Comparison of ENCODE assay signal across 12 cellular contexts in the genomic region with DNA sequence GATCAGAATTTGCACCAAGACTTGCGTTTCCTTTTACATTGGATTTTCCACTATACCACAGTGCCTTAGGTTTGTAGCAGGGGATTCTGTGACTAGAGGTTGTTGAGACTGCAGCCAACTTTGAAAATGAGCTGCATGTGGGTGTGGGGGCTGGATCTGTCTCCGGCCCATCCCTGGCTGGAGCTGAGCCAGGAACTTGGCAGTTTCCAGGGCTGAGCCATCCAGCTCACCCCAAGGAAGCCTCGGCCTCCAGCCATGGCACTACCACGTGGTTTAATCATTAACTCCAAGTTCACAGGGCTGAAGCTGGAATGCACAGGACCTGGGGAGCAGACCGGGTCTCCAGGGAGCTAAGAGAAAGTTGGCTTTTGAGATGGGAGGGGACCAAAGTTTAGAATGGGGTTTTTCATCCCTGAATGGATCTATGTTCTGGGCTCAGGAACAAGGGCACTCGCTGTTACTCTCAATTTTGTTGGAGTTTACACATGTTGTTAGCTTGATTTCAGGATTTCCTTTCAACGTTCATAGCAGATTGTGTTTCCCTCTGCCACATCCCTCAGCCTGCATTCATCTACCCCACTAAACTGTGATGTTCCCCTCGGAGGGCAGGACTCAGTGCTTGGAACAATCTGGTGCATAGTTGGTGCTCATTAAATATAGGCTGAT. TPM values are rescaled to one million over a fixed set of nuclear protein-coding genes. Genes with fewer than 3 reads are reported as not detected.
DNase-seq lines count a peak whose midpoint lies in the region; ATAC-seq and TF ChIP-seq lines count a peak whose summit lies in the region.
"Had no signal": no experiment of that assay in that cellular context is flagged by ENCODE, and none has a peak within 500 bp of the region (broad histone marks: within the 10 kb centered on the region; RNA-seq: fewer than 3 reads in every experiment).

No MANE protein-coding gene starts in this region.

- H3K4me2 ChIP-seq in IMR-90 (ENCODE audit: low read depth, low read length): peak overlapping the region; percentile 29; the same call in 1 of the 2 replicates

- no peak for TF ChIP-seq RAD21 in IMR-90 (IDR thresholded peaks at IDR 0.05; ENCODE audit: low read length)

- POLR2A ChIA-PET in IMR-90 (lab: Charles Lee; ENCODE audit: unreplicated experiment): no interaction called here

- peak overlapping the region; percentile 45; the same call in 1 of the 2 replicates for H3K56ac ChIP-seq in IMR-90 (ENCODE audit: extremely low read depth, insufficient read depth, low read length)

- DNase-seq in Ammon's horn (ENCODE audit: low spot score) (peak; percentile 54), IMR-90 (peak; percentile 72), epithelial cell of proximal tubule (ENCODE audit: low read depth) (peak; percentile 84), mucosa of gallbladder (ENCODE audit: low spot score) (peak; percentile 72), T1000 (lab: John Stamatoyannopoulos, UW) (no peak), NCI-H2171 treated with DMSO at 0.1 percent for 48 hours (lab: John Stamatoyannopoulos, UW) (no peak), SHP77 (lab: John Stamatoyannopoulos, UW) (no peak)
- DNase-seq in activated effector memory CD4-positive, alpha-beta T cell treated with Interleukin-2 at 50 U/mL for 16 hours: no peak
- DNase-seq: NCI-H2029 treated with DMSO at 0.1 percent for 48 hours; stimulated activated CD8-positive, alpha-beta memory T cell treated with anti-CD3 and anti-CD28 coated beads, Interleukin-4, amount 100 ng/mL, for 48 hours had no signal

- peaks cover 11% of the 10 kb centered on the region; the same call in 1 of the 2 replicates for H3K4me1 ChIP-seq in IMR-90 (ENCODE audit: control insufficient read depth, insufficient read depth, low read length)

- TF ChIP-seq CTCF in IMR-90 (conservative IDR thresholded peaks at IDR 0.05; ENCODE audit: low read depth, low read length) (no peak), epithelial cell of proximal tubule (conservative IDR thresholded peaks at IDR 0.05; ENCODE audit: low read depth, low read length) (no peak)

- H4K20me1 ChIP-seq in IMR-90 (ENCODE audit: insufficient read depth, low read length): no peaks in the 10 kb centered on the region

- H2BK5ac ChIP-seq in IMR-90 (ENCODE audit: low read depth, low read length, poor library complexity, severe bottlenecking): peak overlapping the region; percentile 30

- H3K23ac ChIP-seq in IMR-90 (ENCODE audit: low read depth, low read length): peak overlapping the region; percentile 11

- H2AK9ac ChIP-seq in IMR-90 (replicated peaks; ENCODE audit: low read depth, low read length, poor library complexity): peak overlapping the region; percentile 17

- peaks cover 4% of the 10 kb centered on the region; the same call in 1 of the 2 replicates for H3K9me1 ChIP-seq in IMR-90 (ENCODE audit: insufficient read depth, low read length)

- H3K79me1 ChIP-seq in IMR-90 (ENCODE audit: low read depth in 1 of 2, low read length in 2 of 2): no peaks in the 10 kb centered on the region

- H3K9ac ChIP-seq in IMR-90 (ENCODE audit: low read depth, low read length): no peak overlapping the region

- in situ Hi-C loops in IMR-90 (cut with MboI; ENCODE audit: low sequenced_read_pairs): no loop called here

- peak overlapping the region in 1 of 2 experiments; percentile 65; a peak in 1 of 4 replicates for H4K8ac ChIP-seq in IMR-90 (ENCODE audit: low read depth in 2 of 2, low read length in 2 of 2)

- dilution Hi-C loops in IMR-90 (cut with HindIII; ENCODE audit: low sequenced_read_pairs, unreplicated experiment): no loop called here

- BruUV-seq in IMR-90 (replicated peaks; lab: Mats Ljungman, UMichigan): no TSS peak

- H3K4me3 ChIP-seq in IMR-90 (ENCODE audit: insufficient read depth, low read depth, low read length) (no peak overlapping the region), epithelial cell of proximal tubule (ENCODE audit: low read depth, low read length) (no peak overlapping the region)

- H4K91ac ChIP-seq in IMR-90 (ENCODE audit: insufficient read depth, low read depth, low read length): peak overlapping the region; percentile 30; the same call in 1 of the 2 replicates

- peak overlapping the region; percentile 80 for H2BK20ac ChIP-seq in IMR-90 (ENCODE audit: low read depth, low read length)

- intact Hi-C loops in IMR-90 (cut with micrococcal nuclease): no loop called here

- TF ChIP-seq POLR2A in IMR-90 (IDR thresholded peaks at IDR 0.05; ENCODE audit: low read depth, low read length): no peak

- no peaks in the 10 kb centered on the region for H3K9me3 ChIP-seq in IMR-90 (ENCODE audit: control insufficient read depth, insufficient read depth, low read length)

- ATAC-seq in IMR-90 (ENCODE audit: low read depth): peak; percentile 81

- H2AK5ac ChIP-seq in IMR-90 (ENCODE audit: low read depth, low read length): peak overlapping the region; percentile 14; the same call in 1 of the 2 replicates

- peak overlapping the region; percentile 65 for H2AFZ ChIP-seq in IMR-90 (replicated peaks; ENCODE audit: low read length, poor library complexity)

- H3K18ac ChIP-seq in IMR-90 (ENCODE audit: low read depth, low read length): peak overlapping the region; percentile 72; the same call in 1 of the 2 replicates

- peak overlapping the region; percentile 86 for H3K4ac ChIP-seq in IMR-90 (ENCODE audit: low read depth, low read length)

- H2BK120ac ChIP-seq in IMR-90 (ENCODE audit: low read depth, low read length): peak overlapping the region; percentile 72

- WGBS in IMR-90 (ENCODE audit: extremely low coverage in 2 of 2, insufficient read length in 1 of 2), 2 experiments: no CpG with 5 or more reads among the region's 8 CpGs

- H3K36me3 ChIP-seq in IMR-90 (ENCODE audit: control insufficient read depth, insufficient read depth, low read length): no peaks in the 10 kb centered on the region

- H3K27ac ChIP-seq in IMR-90 (ENCODE audit: insufficient read depth, low read length): no peak overlapping the region

- H3K27me3 ChIP-seq in IMR-90 (ENCODE audit: control insufficient read depth, insufficient read depth, low read length): no peaks in the 10 kb centered on the region

- peak overlapping the region; percentile 26; the same call in 1 of the 2 replicates for H3K14ac ChIP-seq in IMR-90 (replicated peaks; ENCODE audit: low read depth, low read length)

- no peak overlapping the region for H4K5ac ChIP-seq in IMR-90 (ENCODE audit: low read depth, low read length)

- peak overlapping the region; percentile 83; the same call in 2 of the 3 replicates for H2BK15ac ChIP-seq in IMR-90 (ENCODE audit: low read depth, low read length)

- CTCF ChIA-PET in IMR-90 (lab: Yijun Ruan, JAX): no interaction called here

TF ChIP-seq in IMR-90, 13 proteins besides CTCF, POLR2A, EP300 and RAD21:
- no peak for TF ChIP-seq NFE2L2 (IDR thresholded peaks at IDR 0.05; ENCODE audit: low read depth, low read length)
- TF ChIP-seq, protein P1, sequence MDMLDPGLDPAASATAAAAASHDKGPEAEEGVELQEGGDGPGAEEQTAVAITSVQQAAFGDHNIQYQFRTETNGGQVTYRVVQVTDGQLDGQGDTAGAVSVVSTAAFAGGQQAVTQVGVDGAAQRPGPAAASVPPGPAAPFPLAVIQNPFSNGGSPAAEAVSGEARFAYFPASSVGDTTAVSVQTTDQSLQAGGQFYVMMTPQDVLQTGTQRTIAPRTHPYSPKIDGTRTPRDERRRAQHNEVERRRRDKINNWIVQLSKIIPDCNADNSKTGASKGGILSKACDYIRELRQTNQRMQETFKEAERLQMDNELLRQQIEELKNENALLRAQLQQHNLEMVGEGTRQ (IDR thresholded peaks at IDR 0.05; ENCODE audit: low read depth, low read length): peak; percentile 32; the same call in 1 of the 2 replicates

RNA-seq across cellular contexts. Expression of a gene that starts 42.3 kb away (rescaled TPM):
- total RNA-seq in IMR-90 (2012; rRNA removed) (not detected in 2 replicates), epithelial cell of proximal tubule (21.9 and 29.8 TPM in 2 replicates), mucosa of gallbladder (142 TPM)
- polyA plus RNA-seq in IMR-90 (2012; rRNA removed): not detected in 2 replicates
- polyA plus RNA-seq in IMR-90 (2012; cell fraction: cytosol; rRNA removed): not detected in 2 replicates
- polyA plus RNA-seq in IMR-90 (2012; cell fraction: nucleus; rRNA removed; ENCODE audit: low replicate concordance): 0.05 TPM in 1 of 2 replicates, not detected in the other
- polyA plus RNA-seq: CD14-positive monocyte, neural cell had no signal

Comparison
In these comparisons a context has a peak if more than half of its experiments do, and no peak if none do; other contexts are left out.
1. DNase-seq: peak in Ammon's horn (single experiment), IMR-90 (single experiment), epithelial cell of proximal tubule (single experiment) and mucosa of gallbladder (single experiment); none in T1000 (single experiment), NCI-H2171 treated with DMSO at 0.1 percent for 48 hours (single experiment), activated effector memory CD4-positive, alpha-beta T cell treated with Interleukin-2 at 50 U/mL for 16 hours (single experiment) and SHP77 (0 of 2).
2. RNA of a gene that starts 42.3 kb away (total RNA-seq): 142 TPM in mucosa of gallbladder (single experiment) and 21.9 to 29.8 TPM in epithelial cell of proximal tubule; not detected in IMR-90; every median in the first group is over 10 times any median in the second.